8 cellular contexts compared by ENCODE assay signal in the genomic region with DNA sequence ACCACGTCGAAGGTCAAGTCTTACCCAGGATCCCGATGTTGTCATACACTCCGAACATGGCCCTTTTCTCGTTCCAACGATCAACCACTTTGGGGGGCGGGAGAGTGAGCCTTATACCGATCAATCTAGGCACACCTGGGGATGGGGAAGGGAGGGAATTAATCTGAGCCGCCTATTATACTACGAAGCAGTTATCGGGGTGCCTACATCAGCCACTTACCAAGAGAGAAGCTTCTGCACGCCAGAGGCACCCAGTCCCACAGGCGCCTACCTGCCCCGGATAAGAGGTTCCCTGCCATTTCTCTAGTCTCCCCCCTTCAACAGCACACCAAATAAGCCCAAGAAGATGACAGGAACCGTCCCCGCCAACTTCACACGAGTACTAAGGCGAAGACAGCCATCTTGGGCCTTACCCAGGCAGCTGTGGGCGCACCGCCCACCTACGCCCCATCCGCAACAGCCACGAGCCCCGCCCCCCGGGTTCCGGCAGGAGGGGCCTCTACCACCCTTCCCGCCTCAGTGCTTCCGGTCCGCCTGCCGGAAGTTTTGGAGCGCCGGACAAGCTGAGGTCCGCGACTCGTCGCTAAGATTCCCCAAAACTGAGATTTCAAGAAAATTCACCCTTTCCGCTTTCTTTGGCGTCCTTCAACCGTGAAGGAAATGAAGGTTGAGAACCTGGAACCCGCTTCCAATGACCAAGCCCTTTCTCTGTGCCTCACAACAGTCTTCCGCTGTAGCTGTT.
DNase-seq lines count a peak whose midpoint lies in the region; ATAC-seq lines count a peak whose summit lies in the region.

A gene (minus strand): TSS at position 425 of the 742 bp plus-strand sequence. CDS start 126 bp downstream, at position 299.

- no peaks in the 10 kb centered on the region for H3K9me3 ChIP-seq in BLaER1 treated with 17β-estradiol and CSF1 and Interleukin-3, amounts not matched to agents 10 nM and 100 nM (replicated peaks in 1 of 11)

- H3K4me1 ChIP-seq in BLaER1 treated with 17β-estradiol and CSF1 and Interleukin-3, amounts not matched to agents 10 nM and 100 nM = peaks cover 37 to 45% (median 42%) of the 10 kb centered on the region in 10 experiments

- peak within 1 kb of the TSS; percentile 86 to 98 (median 94) for H3K4me2 ChIP-seq in BLaER1 treated with 17β-estradiol and CSF1 and Interleukin-3, amounts not matched to agents 10 nM and 100 nM

- H3K9ac ChIP-seq in BLaER1 treated with 17β-estradiol and CSF1 and Interleukin-3, amounts not matched to agents 10 nM and 100 nM = peak within 1 kb of the TSS; percentile 85 to 98 (median 91)

- peaks cover 0 to 15% (median 0%) of the 10 kb centered on the region in 11 experiments; a peak in 1 of 22 replicates for H4K20me1 ChIP-seq in BLaER1 treated with 17β-estradiol and CSF1 and Interleukin-3, amounts not matched to agents 10 nM and 100 nM

- peak; percentile 61 for ATAC-seq in GM19351 (IDR thresholded peaks at IDR 0.05; ENCODE audit: unreplicated experiment)
- peak; percentile 50 for ATAC-seq in HG03520 (IDR thresholded peaks at IDR 0.05; ENCODE audit: unreplicated experiment)

- peak within 1 kb of the TSS; percentile 66 to 88 (median 74) for H3K4me3 ChIP-seq in BLaER1 treated with 17β-estradiol and CSF1 and Interleukin-3, amounts not matched to agents 10 nM and 100 nM

- no peaks in the 10 kb centered on the region for H3K27me3 ChIP-seq in BLaER1 treated with 17β-estradiol and CSF1 and Interleukin-3, amounts not matched to agents 10 nM and 100 nM

- DNase-seq in NCI-H748 (lab: John Stamatoyannopoulos, UW; ENCODE audit: unreplicated experiment) (peak; percentile 92), cortex of kidney (lab: John Stamatoyannopoulos, UW) (peak; percentile 49), left kidney (ENCODE audit: low read depth, low spot score) (peak; percentile 99)
- DNase-seq in activated CD4-positive, alpha-beta T cell treated with anti-CD3 and anti-CD28 coated beads, Interleukin-2, amount 50 U/mL, for 1 hour = peak; percentile 97
- peak; percentile 99 for DNase-seq in stimulated activated CD4-positive, alpha-beta T cell treated with anti-CD3 and anti-CD28 coated beads, Interleukin-1b, Interleukin-23, amount 100 ng/mL, for 48 hours

- peak within 1 kb of the TSS; percentile 77 to 99 (median 95) for H3K27ac ChIP-seq in BLaER1 treated with 17β-estradiol and CSF1 and Interleukin-3, amounts not matched to agents 10 nM and 100 nM

- H3K36me3 ChIP-seq in BLaER1 treated with 17β-estradiol and CSF1 and Interleukin-3, amounts not matched to agents 10 nM and 100 nM = peaks cover 15 to 53% (median 42%) of the 10 kb centered on the region in 11 experiments; a peak in 21 of 22 replicates

Comparison
In these comparisons a context has a peak if more than half of its experiments do, and no peak if none do; other contexts are left out.
1. Peak in every context shown above with its lines: DNase-seq, ATAC-seq, H3K4me3 ChIP-seq and H3K27ac ChIP-seq.
2. DNase-seq: peak in every context shown above with its lines; median percentile 99 in left kidney; 99 in stimulated activated CD4-positive, alpha-beta T cell treated with anti-CD3 and anti-CD28 coated beads, Interleukin-1b, Interleukin-23, amount 100 ng/mL, for 48 hours; 97 in activated CD4-positive, alpha-beta T cell treated with anti-CD3 and anti-CD28 coated beads, Interleukin-2, amount 50 U/mL, for 1 hour; 92 in NCI-H748; 49 in cortex of kidney.